ENCODE assay signal across 24 cellular contexts in genomic region chr9:105362470-105362869, GRCh38.
DNase-seq lines count a peak whose midpoint lies in the region; ATAC-seq, FAIRE-seq and TF ChIP-seq lines count a peak whose summit lies in the region.
"Had no signal": no experiment of that assay in that cellular context is flagged by ENCODE, and none has a peak within 500 bp of the region (broad histone marks: within the 10 kb centered on the region; RNA-seq: fewer than 3 reads in every experiment).

No MANE protein-coding gene starts in this region.

- no peak overlapping the region for H2AFZ ChIP-seq in HepG2 (ENCODE audit: low read length)
- H2AFZ ChIP-seq in OCI-LY3 (ENCODE audit: low read depth, low read length) = no peak overlapping the region

- intact Hi-C loops in HepG2 (cut with micrococcal nuclease; ENCODE audit: unreplicated experiment) (no loop called here), right lobe of liver (cut with DNase I) (no loop called here), MCF 10A (cut with micrococcal nuclease) (no loop called here)

- no peak overlapping the region for H3K4me2 ChIP-seq in HepG2 (ENCODE audit: low read depth, low read length)
- peak overlapping the region; percentile 40 for H3K4me2 ChIP-seq in OCI-LY3 (ENCODE audit: low read length)
- H3K4me2 ChIP-seq: BLaER1 treated with 17β-estradiol and CSF1 and Interleukin-3, amounts not matched to agents 10 nM and 100 nM had no signal

- TF ChIP-seq EP300 in HepG2 (IDR thresholded peaks at IDR 0.05; ENCODE audit: low read depth in 2 of 2, low read length in 2 of 2) = no peak
- TF ChIP-seq EP300 in HepG2 (CRISPR knock-in tag; IDR thresholded peaks at IDR 0.05; ENCODE audit: borderline replicate concordance) = no peak

- FAIRE-seq in HepG2 (lab: Jason Lieb, UNC) = peak; percentile 4
- FAIRE-seq: A204.1, GM12892 had no signal

- no TSS peak for BruUV-seq in HepG2 (replicated peaks; lab: Mats Ljungman, UMichigan)
- no TSS peak for BruUV-seq in MCF 10A (replicated peaks; lab: Mats Ljungman, UMichigan)

- POLR2A ChIA-PET in HepG2 (lab: Yijun Ruan, JAX) (no interaction called here), MCF 10A (lab: Yijun Ruan, JAX) (interaction anchor here (0.7 kb wide), 1 partner anchor 491 kb away, joined by 3 read pairs; no protein-coding TSS in a partner anchor), RWPE1 (lab: Yijun Ruan, JAX; ENCODE audit: low non-redundant PET) (no interaction called here)

- peaks cover 6% of the 10 kb centered on the region for H3K4me1 Mint-ChIP-seq in memory B cell
- no peaks in the 10 kb centered on the region for H3K4me1 Mint-ChIP-seq in MCF 10A (ENCODE audit: insufficient read depth, unreplicated experiment)
- H3K4me1 Mint-ChIP-seq: CD14-positive monocyte had no signal

- H3K4me1 ChIP-seq in HepG2 (ENCODE audit: insufficient read depth, low read length) (no peaks in the 10 kb centered on the region), right lobe of liver (no peaks in the 10 kb centered on the region), OCI-LY3 (ENCODE audit: low read length) (peaks cover 19% of the 10 kb centered on the region)
- H3K4me1 ChIP-seq: BE2C had no signal

- H3K4me3 ChIP-seq in HepG2 (replicated peaks in 1 of 3; ENCODE audit: insufficient read depth in 1 of 3, low read depth in 2 of 3, low read length in 3 of 3) = no peak overlapping the region
- no peak overlapping the region for H3K4me3 ChIP-seq in right lobe of liver
- H3K4me3 ChIP-seq in OCI-LY3 (ENCODE audit: low read length) = no peak overlapping the region
- H3K4me3 ChIP-seq: BLaER1 treated with 17β-estradiol and CSF1 and Interleukin-3, amounts not matched to agents 10 nM and 100 nM had no signal

- TF ChIP-seq CTCF in HepG2 (CRISPR knock-in tag; IDR thresholded peaks at IDR 0.05) (no peak), right lobe of liver (IDR thresholded peaks at IDR 0.05) (no peak), OCI-LY3 (IDR thresholded peaks at IDR 0.05; ENCODE audit: low read depth, low read length) (no peak), MCF 10A (IDR thresholded peaks at IDR 0.05; ENCODE audit: unreplicated experiment) (no peak), RWPE1 (conservative IDR thresholded peaks at IDR 0.05; ENCODE audit: low read depth) (no peak)

- H3K27ac ChIP-seq in HepG2 (ENCODE audit: extremely low read length, insufficient read depth, low read length) = no peak overlapping the region
- H3K27ac ChIP-seq in right lobe of liver = no peak overlapping the region
- H3K27ac ChIP-seq in OCI-LY3 (ENCODE audit: low read length) = peak overlapping the region; percentile 13; the same call in 1 of the 2 replicates
- no peak overlapping the region for H3K27ac ChIP-seq in RWPE1
- H3K27ac ChIP-seq: 22Rv1; BLaER1 treated with 17β-estradiol and CSF1 and Interleukin-3, amounts not matched to agents 10 nM and 100 nM had no signal

- no peaks in the 10 kb centered on the region for H3K79me2 ChIP-seq in HepG2 (ENCODE audit: insufficient read depth, low read length)
- no peaks in the 10 kb centered on the region for H3K79me2 ChIP-seq in OCI-LY3 (ENCODE audit: low read length)

- 87% methylated on average over 4 of the region's 4 CpGs for WGBS in HepG2 (ENCODE audit: low lambda C conversion rate)
- 84% methylated on average over 4 of the region's 4 CpGs for WGBS in right lobe of liver (ENCODE audit: insufficient coverage, low coverage, low lambda C conversion rate, missing lambda C conversion rate)

- no peaks in the 10 kb centered on the region for H3K27me3 Mint-ChIP-seq in memory B cell
- no peaks in the 10 kb centered on the region for H3K27me3 Mint-ChIP-seq in MCF 10A (ENCODE audit: insufficient read depth, unreplicated experiment)
- H3K27me3 Mint-ChIP-seq: CD4-positive, alpha-beta memory T cell had no signal

- H3K9me3 Mint-ChIP-seq in memory B cell (no peaks in the 10 kb centered on the region), MCF 10A (ENCODE audit: unreplicated experiment) (no peaks in the 10 kb centered on the region)
- H3K9me3 Mint-ChIP-seq: CD14-positive monocyte; CD4-positive, alpha-beta memory T cell had no signal

- CTCF ChIA-PET in HepG2 (lab: Yijun Ruan, JAX; ENCODE audit: low intra/inter-chr PET ratio, low total read pairs) (no interaction called here), MCF 10A (lab: Yijun Ruan, JAX) (interaction anchor here (1.1 to 1.3 kb wide), 2 partner anchors 30 to 109 kb away, joined by 3 to 4 read pairs; no protein-coding TSS in a partner anchor), RWPE1 (lab: Yijun Ruan, JAX) (interaction anchor here (0.7 kb wide), 1 partner anchor 493 kb away, joined by 4 read pairs; no protein-coding TSS in a partner anchor)

- H3K27me3 ChIP-seq in HepG2 (ENCODE audit: control insufficient read depth in 1 of 2, insufficient read depth in 2 of 2, low read length in 2 of 2) = no peaks in the 10 kb centered on the region
- no peaks in the 10 kb centered on the region for H3K27me3 ChIP-seq in right lobe of liver
- no peaks in the 10 kb centered on the region for H3K27me3 ChIP-seq in OCI-LY3 (ENCODE audit: low read depth, low read length)
- H3K27me3 ChIP-seq: BE2C; BLaER1 treated with 17β-estradiol and CSF1 and Interleukin-3, amounts not matched to agents 10 nM and 100 nM had no signal

- H3K4me3 Mint-ChIP-seq in memory B cell = no peak overlapping the region
- no peak overlapping the region for H3K4me3 Mint-ChIP-seq in MCF 10A (ENCODE audit: unreplicated experiment)
- H3K4me3 Mint-ChIP-seq: CD14-positive monocyte; CD4-positive, alpha-beta memory T cell had no signal

- TF ChIP-seq RAD21 in HepG2 (CRISPR knock-in tag; IDR thresholded peaks at IDR 0.05) = no peak

- no peaks in the 10 kb centered on the region for H3K9me3 ChIP-seq in HepG2 (ENCODE audit: low read length)
- no peaks in the 10 kb centered on the region for H3K9me3 ChIP-seq in right lobe of liver
- H3K9me3 ChIP-seq in OCI-LY3 (ENCODE audit: insufficient read depth, low read length) = no peaks in the 10 kb centered on the region
- H3K9me3 ChIP-seq: BE2C; BLaER1 treated with 17β-estradiol and CSF1 and Interleukin-3, amounts not matched to agents 10 nM and 100 nM had no signal

- H3K36me3 Mint-ChIP-seq in memory B cell = peaks cover 31% of the 10 kb centered on the region
- H3K36me3 Mint-ChIP-seq in MCF 10A (ENCODE audit: insufficient read depth, unreplicated experiment) = no peaks in the 10 kb centered on the region

- H3K36me3 ChIP-seq in HepG2 (replicated peaks in 1 of 2; ENCODE audit: control insufficient read depth in 1 of 2, insufficient read depth in 2 of 2, low read length in 2 of 2) (peaks cover 8 to 32% of the 10 kb centered on the region in 2 experiments), right lobe of liver (peaks cover 0 to 71% (median 3%) of the 10 kb centered on the region in 4 donors), OCI-LY3 (replicated peaks; ENCODE audit: low read depth, low read length) (peaks cover 32% of the 10 kb centered on the region)
- H3K36me3 ChIP-seq: BE2C had no signal

- DNase-seq in HepG2 (ENCODE audit: low spot score) (no peak), right lobe of liver (no peak), memory B cell (ENCODE audit: low spot score in 2 of 2) (no peak), AG08396 (ENCODE audit: low spot score) (no peak), MCF 10A (ENCODE audit: unreplicated experiment) (no peak), RWPE1 (ENCODE audit: low spot score) (no peak)
- DNase-seq in stimulated activated CD8-positive, alpha-beta memory T cell treated with anti-CD3 and anti-CD28 coated beads, Interleukin-4, amount 100 ng/mL, for 48 hours = no peak
- DNase-seq: AML-193; BE2C; Calu3; CD4-positive, alpha-beta memory T cell; COR-L47; DMS53; DMS79 treated with DMSO at 0.1 percent for 48 hours; GF-D8; GOT3; H7 had no signal

- no peak for ATAC-seq in HepG2
- no peak for ATAC-seq in right lobe of liver
- ATAC-seq in memory B cell (ENCODE audit: low read depth) = no peak
- ATAC-seq: HCT116 had no signal

- no peak overlapping the region for H3K9ac ChIP-seq in HepG2 (ENCODE audit: insufficient read depth, low read depth, low read length)
- H3K9ac ChIP-seq in OCI-LY3 (ENCODE audit: low read length) = no peak overlapping the region
- H3K9ac ChIP-seq: BLaER1 treated with 17β-estradiol and CSF1 and Interleukin-3, amounts not matched to agents 10 nM and 100 nM had no signal

- in situ Hi-C loops in HepG2 (cut with HindIII; ENCODE audit: extremely low pct_ligation_motif_present, low pct_unique_long_range_greater_than_20kb) = no loop called here

- H4K20me1 ChIP-seq in HepG2 (ENCODE audit: insufficient read depth, low read length) = no peaks in the 10 kb centered on the region
- H4K20me1 ChIP-seq in OCI-LY3 (ENCODE audit: insufficient read depth, low read length) = no peaks in the 10 kb centered on the region
- H4K20me1 ChIP-seq: BLaER1 treated with 17β-estradiol and CSF1 and Interleukin-3, amounts not matched to agents 10 nM and 100 nM had no signal

- no peak for TF ChIP-seq POLR2A in HepG2 (IDR thresholded peaks at IDR 0.05; ENCODE audit: insufficient read depth in 1 of 2, low read depth in 2 of 2, low read length in 2 of 2)
- TF ChIP-seq POLR2A in right lobe of liver (IDR thresholded peaks at IDR 0.05) = no peak

- H3K27ac Mint-ChIP-seq in memory B cell (peak overlapping the region; percentile 5), MCF 10A (ENCODE audit: low read depth, unreplicated experiment) (no peak overlapping the region)
- H3K27ac Mint-ChIP-seq: CD4-positive, alpha-beta memory T cell had no signal

TF ChIP-seq in HepG2, 621 proteins besides CTCF, POLR2A, EP300 and RAD21 (continues in another document):
- TF ChIP-seq SMAD3 (CRISPR knock-in tag; IDR thresholded peaks at IDR 0.05) (no peak), POGZ (CRISPR knock-in tag; IDR thresholded peaks at IDR 0.05) (no peak), ZNF878 (CRISPR knock-in tag; IDR thresholded peaks at IDR 0.05) (no peak), ATF1 (CRISPR knock-in tag; IDR thresholded peaks at IDR 0.05) (no peak), CREM (IDR thresholded peaks at IDR 0.05) (no peak), CREM (CRISPR knock-in tag; IDR thresholded peaks at IDR 0.05) (no peak), GTF2F1 (IDR thresholded peaks at IDR 0.05; ENCODE audit: low read length) (no peak), ZNF264 (CRISPR knock-in tag; IDR thresholded peaks at IDR 0.05) (no peak), FOXJ3 (CRISPR knock-in tag; IDR thresholded peaks at IDR 0.05; ENCODE audit: borderline replicate concordance) (no peak), ZNF761 (CRISPR knock-in tag; conservative IDR thresholded peaks at IDR 0.05) (no peak), GPN1 (CRISPR knock-in tag; IDR thresholded peaks at IDR 0.05; ENCODE audit: borderline replicate concordance) (no peak), NR2F2 (IDR thresholded peaks at IDR 0.05; ENCODE audit: borderline replicate concordance, low read depth) (no peak), ELF4 (CRISPR knock-in tag; IDR thresholded peaks at IDR 0.05; ENCODE audit: borderline replicate concordance) (no peak)
